ENCODE assay signal across 2 cellular contexts in genomic region chr22:46528121-46528610, GRCh38.
TF ChIP-seq lines count a peak whose summit lies in the region.

No MANE protein-coding gene starts in this region.

TF ChIP-seq in Ishikawa, 13 proteins besides CTCF, POLR2A, EP300 and RAD21 (continued from another document):
- TF ChIP-seq REST (IDR thresholded peaks at IDR 0.05; ENCODE audit: low read depth) = no peak
- TF ChIP-seq TCF12 (IDR thresholded peaks at IDR 0.05; ENCODE audit: low read depth) = 0 out of 2 replicates have a peak, but pooled peaks have one; percentile 45
- TF ChIP-seq CREB1 (IDR thresholded peaks at IDR 0.05; ENCODE audit: low read depth) = no peak
- TF ChIP-seq TEAD4 (IDR thresholded peaks at IDR 0.05) = peak; percentile 60

TF ChIP-seq in HepG2, 621 proteins besides CTCF, POLR2A, EP300 and RAD21 (continued from another document and continues in another):
- TF ChIP-seq ZBTB4 (CRISPR knock-in tag; IDR thresholded peaks at IDR 0.05; ENCODE audit: borderline replicate concordance) (no peak), THAP8 (CRISPR knock-in tag; IDR thresholded peaks at IDR 0.05; ENCODE audit: borderline replicate concordance) (no peak), NFRKB (IDR thresholded peaks at IDR 0.05) (no peak), ZNF20 (CRISPR knock-in tag; IDR thresholded peaks at IDR 0.05) (no peak), ASH2L (IDR thresholded peaks at IDR 0.05; ENCODE audit: insufficient read length, low read depth, low read length) (no peak), ZNF740 (CRISPR knock-in tag; IDR thresholded peaks at IDR 0.05) (no peak), BCLAF1 (IDR thresholded peaks at IDR 0.05) (no peak), GZF1 (CRISPR knock-in tag; IDR thresholded peaks at IDR 0.05) (no peak), NFYC (CRISPR knock-in tag; IDR thresholded peaks at IDR 0.05) (no peak), ZNF800 (CRISPR knock-in tag; IDR thresholded peaks at IDR 0.05) (0 out of 2 replicates have a peak, but pooled peaks have one; percentile 50), ZNF44 (CRISPR knock-in tag; IDR thresholded peaks at IDR 0.05) (no peak), SNAPC5 (CRISPR knock-in tag; IDR thresholded peaks at IDR 0.05; ENCODE audit: borderline replicate concordance) (no peak), ZNF766 (CRISPR knock-in tag; IDR thresholded peaks at IDR 0.05; ENCODE audit: borderline replicate concordance) (no peak), ZNF788 (CRISPR knock-in tag; IDR thresholded peaks at IDR 0.05; ENCODE audit: borderline replicate concordance) (no peak), ZBTB2 (CRISPR knock-in tag; IDR thresholded peaks at IDR 0.05; ENCODE audit: low read depth) (no peak), ZNF580 (CRISPR knock-in tag; IDR thresholded peaks at IDR 0.05; ENCODE audit: borderline replicate concordance, low read depth) (no peak), GATAD1 (CRISPR knock-in tag; IDR thresholded peaks at IDR 0.05) (no peak), MED1 (CRISPR knock-in tag; IDR thresholded peaks at IDR 0.05) (peak; percentile 79), ETV6 (CRISPR knock-in tag; conservative IDR thresholded peaks at IDR 0.05) (no peak), DDIT3 (CRISPR knock-in tag; IDR thresholded peaks at IDR 0.05) (no peak), SRF (IDR thresholded peaks at IDR 0.05; ENCODE audit: low read depth, low read length) (no peak), ZNF18 (CRISPR knock-in tag; IDR thresholded peaks at IDR 0.05; ENCODE audit: insufficient replicate concordance) (no peak), TAF1 (CRISPR knock-in tag; IDR thresholded peaks at IDR 0.05) (no peak), XBP1 (CRISPR knock-in tag; IDR thresholded peaks at IDR 0.05) (no peak), ZNF251 (CRISPR knock-in tag; IDR thresholded peaks at IDR 0.05) (no peak), AKNA (CRISPR knock-in tag; IDR thresholded peaks at IDR 0.05; ENCODE audit: borderline replicate concordance) (no peak), UBTF (CRISPR knock-in tag; IDR thresholded peaks at IDR 0.05) (no peak), CENPT (CRISPR knock-in tag; IDR thresholded peaks at IDR 0.05; ENCODE audit: low read depth) (no peak)
